ENCODE assay signal across 15 cellular contexts in genomic region chr9:75797181-75797580, GRCh38.
DNase-seq lines count a peak whose midpoint lies in the region; ATAC-seq, FAIRE-seq and TF ChIP-seq lines count a peak whose summit lies in the region.
"Had no signal": no experiment of that assay in that cellular context is flagged by ENCODE, and none has a peak within 500 bp of the region (broad histone marks: within the 10 kb centered on the region; RNA-seq: fewer than 3 reads in every experiment).

No MANE protein-coding gene starts in this region.

- intact Hi-C loops in mucosa of descending colon (cut with DNase I, micrococcal nuclease): no loop called here

- H3K27me3 ChIP-seq in GM23338 (ENCODE audit: insufficient read depth) (no peaks in the 10 kb centered on the region), RWPE2 (ENCODE audit: insufficient read depth, poor library complexity, severe bottlenecking) (no peaks in the 10 kb centered on the region), foreskin keratinocyte (no peaks in the 10 kb centered on the region)
- H3K27me3 ChIP-seq: BLaER1 treated with 17β-estradiol and CSF1 and Interleukin-3, amounts not matched to agents 10 nM and 100 nM had no signal

- ATAC-seq in GM23338 (no peak), RWPE2 (ENCODE audit: low read depth) (peak; percentile 67), foreskin keratinocyte (peak; percentile 45), mucosa of descending colon (no peak), GM21423 (IDR thresholded peaks at IDR 0.05; ENCODE audit: unreplicated experiment) (no peak)
- ATAC-seq: CD8-positive, alpha-beta T cell had no signal

- H3K4me2 ChIP-seq in GM23338: no peak overlapping the region
- H3K4me2 ChIP-seq: BLaER1 treated with 17β-estradiol and CSF1 and Interleukin-3, amounts not matched to agents 10 nM and 100 nM had no signal

- no peaks in the 10 kb centered on the region for H3K9me3 Mint-ChIP-seq in GM23338

- DNase-seq in GM23338 (ENCODE audit: low spot score) (peak; percentile 4), RWPE2 (ENCODE audit: low spot score) (no peak), foreskin keratinocyte (peak; percentile 46 to 82), urothelium cell line (ENCODE audit: low spot score) (no peak), mucosa of descending colon (no peak), AG20443 (ENCODE audit: low spot score) (no peak)
- DNase-seq: 8988T; Calu3; CD8-positive, alpha-beta T cell; DMS79 treated with DMSO at 0.1 percent for 48 hours; GF-D8 had no signal

- no peaks in the 10 kb centered on the region for H3K9me2 ChIP-seq in GM23338 (ENCODE audit: insufficient read depth)

- H3K27ac ChIP-seq in GM23338 (ENCODE audit: low read depth) (no peak overlapping the region), RWPE2 (ENCODE audit: poor library complexity, severe bottlenecking) (no peak overlapping the region), foreskin keratinocyte (no peak overlapping the region)
- H3K27ac ChIP-seq: BLaER1 treated with 17β-estradiol and CSF1 and Interleukin-3, amounts not matched to agents 10 nM and 100 nM had no signal

- TF ChIP-seq CTCF in GM23338 (conservative IDR thresholded peaks at IDR 0.05; ENCODE audit: low read depth in 2 of 2) (no peak), RWPE2 (IDR thresholded peaks at IDR 0.05; ENCODE audit: poor library complexity, severe bottlenecking) (no peak), foreskin keratinocyte (conservative IDR thresholded peaks at IDR 0.05) (no peak), mucosa of descending colon (IDR thresholded peaks at IDR 0.05) (no peak)

- H3K4me3 ChIP-seq in GM23338 (no peak overlapping the region), RWPE2 (ENCODE audit: severe bottlenecking) (no peak overlapping the region), mucosa of descending colon (no peak overlapping the region)
- H3K4me3 ChIP-seq: BLaER1 treated with 17β-estradiol and CSF1 and Interleukin-3, amounts not matched to agents 10 nM and 100 nM; HAP-1 had no signal

- no peaks in the 10 kb centered on the region for H3K79me2 ChIP-seq in GM23338 (replicated peaks; ENCODE audit: insufficient read depth)

- H3K36me3 Mint-ChIP-seq in GM23338 (ENCODE audit: low read depth): no peaks in the 10 kb centered on the region
- H3K36me3 Mint-ChIP-seq: CD8-positive, alpha-beta T cell had no signal

- no peaks in the 10 kb centered on the region for H4K20me1 ChIP-seq in GM23338 (replicated peaks; ENCODE audit: insufficient read depth)
- H4K20me1 ChIP-seq: BLaER1 treated with 17β-estradiol and CSF1 and Interleukin-3, amounts not matched to agents 10 nM and 100 nM had no signal

- H2AFZ ChIP-seq in GM23338: peak overlapping the region; percentile 2; the same call in 1 of the 2 replicates

- no peaks in the 10 kb centered on the region for H3K27me3 Mint-ChIP-seq in GM23338 (ENCODE audit: insufficient read depth, low read depth, poor library complexity)
- H3K27me3 Mint-ChIP-seq: B cell had no signal

- H3K4me1 Mint-ChIP-seq in GM23338: peaks cover 8% of the 10 kb centered on the region; the same call in 2 of the 3 replicates
- H3K4me1 Mint-ChIP-seq: B cell had no signal

- no peaks in the 10 kb centered on the region for H3F3A ChIP-seq in GM23338 (replicated peaks; ENCODE audit: low read depth)

- H3K36me3 ChIP-seq in GM23338 (ENCODE audit: insufficient read depth) (no peaks in the 10 kb centered on the region), RWPE2 (ENCODE audit: low read depth) (no peaks in the 10 kb centered on the region), mucosa of descending colon (ENCODE audit: low read depth) (no peaks in the 10 kb centered on the region)
- H3K36me3 ChIP-seq: BLaER1 treated with 17β-estradiol and CSF1 and Interleukin-3, amounts not matched to agents 10 nM and 100 nM; HAP-1 had no signal

- H3K9me3 ChIP-seq in RWPE2 (ENCODE audit: severe bottlenecking): no peaks in the 10 kb centered on the region
- H3K9me3 ChIP-seq in mucosa of descending colon: no peaks in the 10 kb centered on the region
- H3K9me3 ChIP-seq: HAP-1 had no signal

- FAIRE-seq in urothelium cell line (lab: Jason Lieb, UNC): peak; percentile 74

- H3K4me3 Mint-ChIP-seq in GM23338: no peak overlapping the region
- H3K4me3 Mint-ChIP-seq: B cell; CD8-positive, alpha-beta T cell had no signal

- H3K4me1 ChIP-seq in GM23338 (ENCODE audit: insufficient read depth) (peaks cover 9% of the 10 kb centered on the region; the same call in 1 of the 2 replicates), RWPE2 (ENCODE audit: insufficient read depth, poor library complexity, severe bottlenecking) (no peaks in the 10 kb centered on the region), foreskin keratinocyte (no peaks in the 10 kb centered on the region), mucosa of descending colon (ENCODE audit: low read depth) (no peaks in the 10 kb centered on the region)
- H3K4me1 ChIP-seq: BLaER1 treated with 17β-estradiol and CSF1 and Interleukin-3, amounts not matched to agents 10 nM and 100 nM; HAP-1 had no signal

- H3K27ac Mint-ChIP-seq in GM23338: no peak overlapping the region
- H3K27ac Mint-ChIP-seq: B cell; CD8-positive, alpha-beta T cell had no signal

TF ChIP-seq in GM23338, 12 proteins besides CTCF, POLR2A, EP300 and RAD21:
- TF ChIP-seq ZNF331 (CRISPR knock-in tag; IDR thresholded peaks at IDR 0.05; ENCODE audit: low read depth) (no peak), STAT1 (IDR thresholded peaks at IDR 0.05; ENCODE audit: unreplicated experiment) (no peak), CREB1 (CRISPR knock-in tag; IDR thresholded peaks at IDR 0.05; ENCODE audit: low read depth) (no peak), POLR2AphosphoS5 (IDR thresholded peaks at IDR 0.05; ENCODE audit: low read depth) (no peak), EZH2phosphoT487 (IDR thresholded peaks at IDR 0.05; ENCODE audit: unreplicated experiment) (no peak)

Comparison
In these comparisons a context has a peak if more than half of its experiments do, and no peak if none do; other contexts are left out.
1. ATAC-seq: peak in RWPE2 (single experiment) and foreskin keratinocyte (single experiment); none in GM23338 (single experiment), mucosa of descending colon (single experiment) and GM21423 (single experiment).
2. DNase-seq: peak in GM23338 (single experiment) and foreskin keratinocyte (2 of 2); none in RWPE2 (single experiment), urothelium cell line (single experiment), mucosa of descending colon (0 of 3) and AG20443 (single experiment).